ENCODE assay signal across 1 cellular context in genomic region chr14:20469242-20469889, GRCh38.
TF ChIP-seq lines count a peak whose summit lies in the region.

Gene PNP, plus strand, starts transcription at chr14:20469406. Its CDS starts 119 bp downstream, at chr14:20469525.

TF ChIP-seq in HCT116, 20 proteins besides CTCF, POLR2A, EP300 and RAD21 (continued from another document):
- TF ChIP-seq POLR2AphosphoS5 (IDR thresholded peaks at IDR 0.05; ENCODE audit: low read depth, low read length) (peak; percentile 99), SRF (IDR thresholded peaks at IDR 0.05; ENCODE audit: low read depth) (no peak), TCF7L2 (IDR thresholded peaks at IDR 0.05; ENCODE audit: borderline replicate concordance, extremely low read depth, insufficient read depth, insufficient read length) (peak; percentile 11), EGR1 (IDR thresholded peaks at IDR 0.05; ENCODE audit: low read depth) (no peak), FOSL1 (IDR thresholded peaks at IDR 0.05; ENCODE audit: low read depth) (no peak)
